In genomic region chr1:226185153-226186036, GRCh38 we compare ENCODE assay signal across 1 cellular context.
TF ChIP-seq lines count a peak whose summit lies in the region.

No MANE protein-coding gene starts in this region.

TF ChIP-seq in K562, 482 proteins besides CTCF, POLR2A, EP300 and RAD21 (continued from another document):
- TF ChIP-seq TFE3 (CRISPR knock-in tag; IDR thresholded peaks at IDR 0.05) (0 out of 2 replicates have a peak, but pooled peaks have one; percentile 2), CEBPG (CRISPR knock-in tag; IDR thresholded peaks at IDR 0.05) (no peak), CEBPG (tag; conservative IDR thresholded peaks at IDR 0.05 in 1 of 2, IDR thresholded peaks at IDR 0.05 in 1 of 2) (peak; percentile 54 to 66; a peak in 3 of 4 replicates), SUPT5H (IDR thresholded peaks at IDR 0.05) (no peak), SNRNP70 (optimal IDR thresholded peaks at IDR 0.05; ENCODE audit: low read depth, low read length) (no peak), KAT7 (CRISPR knock-in tag; IDR thresholded peaks at IDR 0.05; ENCODE audit: borderline replicate concordance) (0 out of 2 replicates have a peak, but pooled peaks have one; percentile 66), CEBPB (tag; IDR thresholded peaks at IDR 0.05) (peak; percentile 82), ZBTB40 (IDR thresholded peaks at IDR 0.05) (peak; percentile 23; the same call in 1 of the 2 replicates), ZBTB40 (CRISPR knock-in tag; IDR thresholded peaks at IDR 0.05) (no peak), THRAP3 (IDR thresholded peaks at IDR 0.05; ENCODE audit: borderline replicate concordance) (0 out of 2 replicates have a peak, but pooled peaks have one; percentile 17)
